ENCODE assay signal across 1 cellular context in the genomic region with DNA sequence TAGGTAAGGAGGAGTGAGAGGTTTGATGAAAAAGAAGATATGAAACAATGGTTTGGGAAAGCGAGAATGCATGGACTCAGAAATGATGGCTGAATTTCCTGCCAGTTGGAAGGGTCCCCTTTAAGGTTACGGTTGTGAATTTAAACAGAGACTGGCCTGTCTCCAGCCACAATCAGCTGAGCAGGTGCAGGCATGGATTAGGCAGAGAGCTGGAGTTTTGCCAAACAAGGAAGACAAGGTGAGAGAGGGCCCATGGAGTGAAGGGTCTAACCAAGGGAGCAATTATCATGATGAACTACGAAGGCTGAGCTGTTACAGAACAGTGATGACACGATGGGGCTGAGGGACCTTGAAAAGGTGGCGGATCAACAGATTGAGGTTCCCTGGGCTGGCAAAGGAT.
TF ChIP-seq lines count a peak whose summit lies in the region.

No MANE protein-coding gene starts in this region.

TF ChIP-seq in K562, 482 proteins besides CTCF, POLR2A, EP300 and RAD21:
- TF ChIP-seq BDP1 (IDR thresholded peaks at IDR 0.05; ENCODE audit: insufficient read depth, insufficient read length), result no peak
- TF ChIP-seq NFIC (IDR thresholded peaks at IDR 0.05), result peak; percentile 35
